16 cellular contexts compared by ENCODE assay signal in the genomic region with DNA sequence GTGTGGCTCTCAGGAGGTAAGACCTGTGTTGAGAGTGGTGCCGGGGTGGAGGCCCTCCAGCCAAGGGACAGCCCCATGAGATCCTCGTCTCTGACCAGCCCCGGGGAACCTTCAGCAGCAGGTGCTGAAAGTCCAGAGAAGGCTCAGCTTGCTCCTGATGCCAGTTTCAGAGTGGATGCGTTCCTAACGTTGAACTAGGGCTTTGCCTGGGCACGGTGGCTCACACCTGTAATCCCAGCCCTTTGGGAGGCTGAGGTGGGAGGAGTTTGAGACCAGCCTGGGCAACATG. TPM values are rescaled to one million over a fixed set of nuclear protein-coding genes. Genes with fewer than 3 reads are reported as not detected.
DNase-seq lines count a peak whose midpoint lies in the region; ATAC-seq and TF ChIP-seq lines count a peak whose summit lies in the region.
"Had no signal": no experiment of that assay in that cellular context is flagged by ENCODE, and none has a peak within 500 bp of the region (broad histone marks: within the 10 kb centered on the region; RNA-seq: fewer than 3 reads in every experiment).

No MANE protein-coding gene starts in this region.

- no peak overlapping the region for H4K8ac ChIP-seq in mesendoderm (ENCODE audit: low read depth, low read length)

- no peak overlapping the region for H3K4me3 ChIP-seq in HUES64 (ENCODE audit: low read length)
- no peak overlapping the region for H3K4me3 ChIP-seq in mesendoderm (ENCODE audit: low read length)
- no peak overlapping the region for H3K4me3 ChIP-seq in upper lobe of left lung

- no peak overlapping the region for H4K5ac ChIP-seq in mesendoderm (ENCODE audit: low read length)

- H3K36me3 ChIP-seq in HUES64 (ENCODE audit: insufficient read depth, low read length) (peaks cover 10% of the 10 kb centered on the region; the same call in 1 of the 2 replicates), mesendoderm (ENCODE audit: control insufficient read depth, insufficient read depth, low read length) (no peaks in the 10 kb centered on the region), upper lobe of left lung (no peaks in the 10 kb centered on the region)

- TF ChIP-seq EP300 in upper lobe of left lung (IDR thresholded peaks at IDR 0.05): no peak

- intact Hi-C loops in natural killer cell (cut with micrococcal nuclease): no loop called here

- H2AK5ac ChIP-seq in mesendoderm (ENCODE audit: low read length): no peak overlapping the region

- no peaks in the 10 kb centered on the region for H3K27me3 ChIP-seq in HUES64 (ENCODE audit: insufficient read depth, low read length)
- no peaks in the 10 kb centered on the region for H3K27me3 ChIP-seq in mesendoderm (ENCODE audit: insufficient read depth, low read length, poor library complexity)
- no peaks in the 10 kb centered on the region for H3K27me3 ChIP-seq in upper lobe of left lung

- H3K9ac ChIP-seq in HUES64 (ENCODE audit: low read depth, low read length) (no peak overlapping the region), mesendoderm (ENCODE audit: low read length) (no peak overlapping the region)

- H2BK15ac ChIP-seq in mesendoderm (replicated peaks; ENCODE audit: low read depth): no peak overlapping the region

- H3K4me3 Mint-ChIP-seq in chondrocyte (ENCODE audit: unreplicated experiment): no peak overlapping the region
- H3K4me3 Mint-ChIP-seq in natural killer cell: no peak overlapping the region
- H3K4me3 Mint-ChIP-seq: neural crest cell had no signal

- no peak overlapping the region for H3K4ac ChIP-seq in mesendoderm (ENCODE audit: low read depth, low read length)

- H3K36me3 Mint-ChIP-seq in chondrocyte (ENCODE audit: low read depth): no peaks in the 10 kb centered on the region
- no peaks in the 10 kb centered on the region for H3K36me3 Mint-ChIP-seq in natural killer cell

- peaks cover 14% of the 10 kb centered on the region; the same call in 1 of the 2 replicates for H3K4me1 ChIP-seq in HUES64 (ENCODE audit: insufficient read depth, low read length)
- H3K4me1 ChIP-seq in mesendoderm (ENCODE audit: control insufficient read depth, low read depth, low read length): peaks cover 4% of the 10 kb centered on the region
- H3K4me1 ChIP-seq in upper lobe of left lung: peaks cover 0 to 26% (median 10%) of the 10 kb centered on the region in 4 donors

- ATAC-seq in upper lobe of left lung (ENCODE audit: low FRiP score in 2 of 2): no peak
- ATAC-seq in natural killer cell: no peak

- TF ChIP-seq CTCF in chondrocyte (IDR thresholded peaks at IDR 0.05) (no peak), upper lobe of left lung (IDR thresholded peaks at IDR 0.05) (no peak), natural killer cell (IDR thresholded peaks at IDR 0.05) (no peak)

- H3K27ac ChIP-seq in HUES64 (ENCODE audit: low read depth, low read length) (peak overlapping the region; percentile 30; the same call in 1 of the 2 replicates), mesendoderm (ENCODE audit: low read depth, low read length) (peak overlapping the region; percentile 42), upper lobe of left lung (peak overlapping the region; percentile 8 to 81 (median 61))

- no peak overlapping the region for H3K23ac ChIP-seq in mesendoderm (ENCODE audit: low read length)

- H3K27me3 Mint-ChIP-seq in chondrocyte (ENCODE audit: low read depth) (no peaks in the 10 kb centered on the region), natural killer cell (ENCODE audit: low read depth in 2 of 2) (peaks cover 0 to 15% of the 10 kb centered on the region in 2 donors)

- H3K4me1 Mint-ChIP-seq in chondrocyte (ENCODE audit: low read depth): peaks cover 47% of the 10 kb centered on the region
- no peaks in the 10 kb centered on the region for H3K4me1 Mint-ChIP-seq in natural killer cell
- H3K4me1 Mint-ChIP-seq: neural crest cell had no signal

- peaks cover 7% of the 10 kb centered on the region for H3K79me1 ChIP-seq in mesendoderm (ENCODE audit: low read length)

- no peak overlapping the region for H3K4me2 ChIP-seq in mesendoderm (ENCODE audit: low read length)

- peak overlapping the region; percentile 15 for H3K56ac ChIP-seq in mesendoderm (ENCODE audit: low read length)

- no peak for TF ChIP-seq POLR2A in upper lobe of left lung (IDR thresholded peaks at IDR 0.05)

- no peak overlapping the region for H3K18ac ChIP-seq in mesendoderm (ENCODE audit: low read length)

- 84% methylated on average over 6 of the region's 6 CpGs for WGBS in HUES64
- WGBS in mesendoderm (ENCODE audit: extremely low coverage, insufficient coverage, low lambda C conversion rate): no CpG with 5 or more reads among the region's 6 CpGs
- WGBS in upper lobe of left lung, 2 donors: 83 to 85% methylated on average over 6 of the region's 6 CpGs

- H3K79me2 ChIP-seq in mesendoderm (ENCODE audit: control insufficient read depth, insufficient read depth, low read length): no peaks in the 10 kb centered on the region

- H3K9me3 ChIP-seq in HUES64 (ENCODE audit: insufficient read depth, low read depth, low read length) (no peaks in the 10 kb centered on the region), upper lobe of left lung (no peaks in the 10 kb centered on the region)

- DNase-seq in chondrocyte (ENCODE audit: low spot score) (no peak), mesendoderm (no peak), upper lobe of left lung (peak in 1 of 2 donors; percentile 41), natural killer cell (no peak), dedifferentiated amniotic fluid mesenchymal stem cell (ENCODE audit: extremely low spot score) (no peak), DMS79 (lab: John Stamatoyannopoulos, UW) (no peak)
- DNase-seq: activated CD4-positive, alpha-beta T cell treated with anti-CD3 and anti-CD28 coated beads, Interleukin-2, amount 50 U/mL, for 4 hours; AML-193; effector CD4-positive, alpha-beta T cell; Karpas-422; NCI-H1092 treated with DMSO at 0.1 percent for 48 hours; NCI-H2029 treated with DMSO at 0.1 percent for 48 hours; NCI-H446; Right ventricle myocardium superior had no signal

- H2BK5ac ChIP-seq in mesendoderm (ENCODE audit: low read length): no peak overlapping the region

- H3K27ac Mint-ChIP-seq in chondrocyte (ENCODE audit: unreplicated experiment): peak overlapping the region; percentile 97
- no peak overlapping the region for H3K27ac Mint-ChIP-seq in natural killer cell

- H2BK120ac ChIP-seq in mesendoderm (ENCODE audit: low read depth, low read length): no peak overlapping the region

- H3K9me3 Mint-ChIP-seq in chondrocyte (ENCODE audit: low read depth) (peaks cover 2% of the 10 kb centered on the region), natural killer cell (no peaks in the 10 kb centered on the region)
- H3K9me3 Mint-ChIP-seq: neural crest cell had no signal

RNA-seq across cellular contexts. Expression of gene BAIAP2L1, which starts 45.7 kb away (rescaled TPM):
- 17.7 TPM for polyA plus RNA-seq in HUES64 (2013, experiment 1 of 2)
- polyA plus RNA-seq in HUES64 (2013, experiment 2 of 2): 19.3 TPM
- total RNA-seq in chondrocyte (8.7 to 12.4 TPM (median 11.9 TPM) in 3 replicates), upper lobe of left lung (10 to 100 TPM; 20.2 to 35.6 (median 26.6) TPM), natural killer cell (not detected)
- 20.6 TPM for polyA plus RNA-seq in mesendoderm (2013, experiment 1 of 2)
- polyA plus RNA-seq in mesendoderm (2013, experiment 2 of 2): 21.3 TPM
